ENCODE assay signal across 18 cellular contexts in the genomic region with DNA sequence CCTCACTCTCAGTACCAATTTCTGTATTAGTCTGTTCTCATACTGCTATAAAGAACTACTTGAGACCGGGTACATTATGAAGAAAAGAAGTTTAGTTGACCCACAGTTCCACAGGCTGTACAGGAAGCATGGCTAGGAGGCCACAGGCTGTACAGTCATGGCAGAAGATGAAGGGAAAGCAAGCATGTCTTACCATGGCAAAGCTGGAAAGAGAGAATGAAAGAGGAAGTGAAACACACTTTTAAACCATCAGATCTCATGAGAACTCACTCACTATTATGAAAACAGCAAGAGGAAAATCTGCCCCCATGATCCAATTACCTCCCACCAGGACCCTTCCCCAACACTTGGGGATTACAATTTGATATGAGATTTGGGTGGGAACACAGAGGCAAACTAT.
DNase-seq lines count a peak whose midpoint lies in the region; TF ChIP-seq lines count a peak whose summit lies in the region.
"Had no signal": no experiment of that assay in that cellular context is flagged by ENCODE, and none has a peak within 500 bp of the region (broad histone marks: within the 10 kb centered on the region; RNA-seq: fewer than 3 reads in every experiment).

No MANE protein-coding gene starts in this region.

- intact Hi-C loops in A673 (cut with micrococcal nuclease; ENCODE audit: unreplicated experiment) (loop anchor here (10.0 kb wide), 1 partner anchor 1705 kb away; no protein-coding TSS in a partner anchor), posterior vena cava (cut with DNase I) (no loop called here)

- CTCF ChIA-PET in A673 (lab: Charles Lee): no interaction called here

- H3K4me3 ChIP-seq in NB4 (ENCODE audit: low read depth, low read length): no peak overlapping the region
- H3K4me3 ChIP-seq in A673 (ENCODE audit: low read depth, low read length, poor library complexity, severe bottlenecking): no peak overlapping the region

- BruUV-seq in A673 (replicated peaks; lab: Mats Ljungman, UMichigan): no TSS peak

- no peak for TF ChIP-seq CTCF in NB4 (IDR thresholded peaks at IDR 0.05; ENCODE audit: low read depth, low read length)
- TF ChIP-seq CTCF in A673 (conservative IDR thresholded peaks at IDR 0.05; ENCODE audit: low read depth, low read length): no peak

- H3K4me1 ChIP-seq in A673 (ENCODE audit: insufficient read depth, low read length, poor library complexity, severe bottlenecking): no peaks in the 10 kb centered on the region

- no peak for TF ChIP-seq POLR2A in NB4 (IDR thresholded peaks at IDR 0.05; ENCODE audit: extremely low read depth, insufficient read length)

- no peaks in the 10 kb centered on the region for H3K9me3 ChIP-seq in A673 (ENCODE audit: low read depth, low read length, poor library complexity, severe bottlenecking)

- POLR2A ChIA-PET in A673 (lab: Charles Lee; ENCODE audit: low non-redundant PET): no interaction called here

- peak; percentile 4 for DNase-seq in SKM-1 treated with dmso at 0.1 percent for 144 hours (lab: John Stamatoyannopoulos, UW; ENCODE audit: unreplicated experiment)
- no peak for DNase-seq in SKM-1 (lab: John Stamatoyannopoulos, UW; ENCODE audit: unreplicated experiment)
- DNase-seq in NB4 (ENCODE audit: low read depth): peak; percentile 9
- peak; percentile 21 for DNase-seq in OCI-M1 (lab: John Stamatoyannopoulos, UW)
- DNase-seq in NCI-H2107 treated with DMSO at 0.1 percent for 48 hours (lab: John Stamatoyannopoulos, UW; ENCODE audit: unreplicated experiment): no peak
- no peak for DNase-seq in A673 (ENCODE audit: low spot score)
- no peak for DNase-seq in posterior vena cava (ENCODE audit: low spot score)
- no peak for DNase-seq in GF-D8 (lab: John Stamatoyannopoulos, UW)
- DNase-seq: 8988T; CD4-positive, alpha-beta T cell; EL; NCI-H1417 treated with DMSO at 0.1 percent for 48 hours; NCI-H2029; NCI-H446 treated with DMSO at 0.1 percent for 48 hours; NCI-H69; NK-92 treated with Interleukin-12 subunit alpha and Interleukin-12 subunit beta, amount 100 ng/mL, for 24 hours had no signal

- H3K36me3 ChIP-seq in A673 (ENCODE audit: insufficient read depth, low read length, poor library complexity, severe bottlenecking): no peaks in the 10 kb centered on the region

- no peaks in the 10 kb centered on the region for H3K27me3 ChIP-seq in A673 (replicated peaks; ENCODE audit: insufficient read depth, low read depth, low read length, poor library complexity)

- H3K27ac ChIP-seq in A673 (ENCODE audit: low read depth, low read length, poor library complexity, severe bottlenecking): no peak overlapping the region
- H3K27ac ChIP-seq: HL-60, KMS-11 had no signal

Comparison
In these comparisons a context has a peak if more than half of its experiments do, and no peak if none do; other contexts are left out.
1. DNase-seq: peak in SKM-1 treated with dmso at 0.1 percent for 144 hours (single experiment), NB4 (single experiment) and OCI-M1 (single experiment); none in SKM-1 (single experiment), NCI-H2107 treated with DMSO at 0.1 percent for 48 hours (single experiment), A673 (single experiment), posterior vena cava (single experiment) and GF-D8 (single experiment).